Comparison of ENCODE assay signal across 18 cellular contexts in the genomic region with DNA sequence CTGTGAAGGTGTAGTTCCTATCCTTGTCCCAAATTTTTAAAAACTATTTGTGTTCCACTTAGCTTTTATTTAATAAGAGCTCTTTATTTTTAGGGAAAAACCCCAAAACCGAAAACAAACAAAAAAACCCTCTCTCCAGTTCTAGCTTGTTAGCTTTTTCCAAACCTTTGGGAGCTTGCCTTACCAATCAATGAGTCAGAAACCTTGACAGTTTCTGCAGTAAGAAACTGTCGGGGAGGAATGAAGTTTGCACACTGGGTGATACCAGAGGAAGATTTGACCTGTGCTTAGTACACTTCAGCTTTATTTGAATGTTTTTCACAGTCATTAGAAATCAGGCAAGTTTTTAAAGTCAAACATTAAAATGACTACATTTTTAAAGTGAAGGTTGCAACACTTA.
DNase-seq lines count a peak whose midpoint lies in the region; ATAC-seq and TF ChIP-seq lines count a peak whose summit lies in the region.
"Had no signal": no experiment of that assay in that cellular context is flagged by ENCODE, and none has a peak within 500 bp of the region (broad histone marks: within the 10 kb centered on the region; RNA-seq: fewer than 3 reads in every experiment).

No MANE protein-coding gene starts in this region.

- no peak for TF ChIP-seq CTCF in fibroblast of mammary gland (conservative IDR thresholded peaks at IDR 0.05; ENCODE audit: control insufficient read depth, insufficient read depth, low read depth, low read length)
- no peak for TF ChIP-seq CTCF in body of pancreas (IDR thresholded peaks at IDR 0.05)
- TF ChIP-seq CTCF in upper lobe of right lung (IDR thresholded peaks at IDR 0.05), result no peak

- ATAC-seq in body of pancreas (no peak), upper lobe of right lung (no peak)
- ATAC-seq: activated T-cell treated with anti-CD3 and anti-CD28 coated beads, Interleukin-2, amount 50 U/mL, for 72 hours; CD8-positive, alpha-beta T cell; effector memory CD8-positive, alpha-beta T cell; left lung had no signal

- TF ChIP-seq POLR2A in body of pancreas (IDR thresholded peaks at IDR 0.05), result no peak

- H3K27me3 ChIP-seq in adipocyte (replicated peaks; ENCODE audit: control insufficient read depth, insufficient read depth, low read length), result no peaks in the 10 kb centered on the region
- no peaks in the 10 kb centered on the region for H3K27me3 ChIP-seq in body of pancreas
- no peaks in the 10 kb centered on the region for H3K27me3 ChIP-seq in upper lobe of right lung
- H3K27me3 ChIP-seq: left lung had no signal

- 3 to 10% methylated on average over 2 of the region's 2 CpGs for WGBS in body of pancreas, 2 donors

- intact Hi-C loops in body of pancreas (cut with DNase I), result no loop called here
- intact Hi-C loops in upper lobe of right lung (cut with DNase I), result no loop called here

- H3K4me1 ChIP-seq in adipocyte (ENCODE audit: control insufficient read depth, insufficient read depth, low read length) (peaks cover 22% of the 10 kb centered on the region), body of pancreas (no peaks in the 10 kb centered on the region), upper lobe of right lung (peaks cover 5% of the 10 kb centered on the region)
- H3K4me1 ChIP-seq: left lung had no signal

- H3K9ac ChIP-seq in adipocyte (ENCODE audit: low read length), result peak overlapping the region; percentile 24

- no peaks in the 10 kb centered on the region for H3K36me3 ChIP-seq in adipocyte (ENCODE audit: control insufficient read depth, insufficient read depth, low read length, severe bottlenecking)
- no peaks in the 10 kb centered on the region for H3K36me3 ChIP-seq in body of pancreas (replicated peaks in 1 of 2; ENCODE audit: insufficient read depth in 1 of 2, low read depth in 2 of 2)
- no peaks in the 10 kb centered on the region for H3K36me3 ChIP-seq in upper lobe of right lung
- H3K36me3 ChIP-seq: HAP-1, left lung had no signal

- no peaks in the 10 kb centered on the region for H3K9me3 ChIP-seq in adipocyte (ENCODE audit: control insufficient read depth, low read length)
- H3K9me3 ChIP-seq in body of pancreas, result no peaks in the 10 kb centered on the region
- no peaks in the 10 kb centered on the region for H3K9me3 ChIP-seq in upper lobe of right lung
- H3K9me3 ChIP-seq: HAP-1, left lung had no signal

- DNase-seq in HPDE6-E6E7 (ENCODE audit: extremely low spot score), result peak; percentile 8
- DNase-seq in adipocyte (ENCODE audit: low read depth), result peak; percentile 4
- peak; percentile 34 for DNase-seq in fibroblast of mammary gland (ENCODE audit: low read depth)
- peak; percentile 57 for DNase-seq in renal cortical epithelial cell (ENCODE audit: low read depth)
- no peak for DNase-seq in superior temporal gyrus (ENCODE audit: extremely low spot score)
- no peak for DNase-seq in RKO (ENCODE audit: low spot score)
- no peak for DNase-seq in body of pancreas
- DNase-seq in upper lobe of right lung, result no peak
- DNase-seq: activated CD4-positive, alpha-beta T cell treated with anti-CD3 and anti-CD28 coated beads, Interleukin-2, amount 10 ng/mL, durations not matched to agents 7 days and 5 days; activated T-cell treated with anti-CD3 and anti-CD28 coated beads, Interleukin-2, amount 50 U/mL, for 72 hours; CD8-positive, alpha-beta T cell; effector memory CD8-positive, alpha-beta T cell; left lung; NCI-H1092; NCI-H2227 treated with DMSO at 0.1 percent for 48 hours; T-helper 2 cell had no signal

- H3K4me3 ChIP-seq in adipocyte (ENCODE audit: low read length), result peak overlapping the region; percentile 36
- no peak overlapping the region for H3K4me3 ChIP-seq in fibroblast of mammary gland (ENCODE audit: control insufficient read depth, low read depth, low read length)
- no peak overlapping the region for H3K4me3 ChIP-seq in body of pancreas
- no peak overlapping the region for H3K4me3 ChIP-seq in upper lobe of right lung
- H3K4me3 ChIP-seq: HAP-1, left lung, skin epidermis had no signal

- H3K27ac ChIP-seq in body of pancreas, result no peak overlapping the region
- no peak overlapping the region for H3K27ac ChIP-seq in upper lobe of right lung
- H3K27ac ChIP-seq: left lung, skin epidermis had no signal

Comparison
In these comparisons a context has a peak if more than half of its experiments do, and no peak if none do; other contexts are left out.
1. DNase-seq: peak in HPDE6-E6E7 (single experiment), adipocyte (single experiment), fibroblast of mammary gland (single experiment) and renal cortical epithelial cell (single experiment); none in superior temporal gyrus (single experiment), RKO (single experiment), body of pancreas (0 of 4) and upper lobe of right lung (single experiment).